Comparison of ENCODE assay signal across 8 cellular contexts in the genomic region with DNA sequence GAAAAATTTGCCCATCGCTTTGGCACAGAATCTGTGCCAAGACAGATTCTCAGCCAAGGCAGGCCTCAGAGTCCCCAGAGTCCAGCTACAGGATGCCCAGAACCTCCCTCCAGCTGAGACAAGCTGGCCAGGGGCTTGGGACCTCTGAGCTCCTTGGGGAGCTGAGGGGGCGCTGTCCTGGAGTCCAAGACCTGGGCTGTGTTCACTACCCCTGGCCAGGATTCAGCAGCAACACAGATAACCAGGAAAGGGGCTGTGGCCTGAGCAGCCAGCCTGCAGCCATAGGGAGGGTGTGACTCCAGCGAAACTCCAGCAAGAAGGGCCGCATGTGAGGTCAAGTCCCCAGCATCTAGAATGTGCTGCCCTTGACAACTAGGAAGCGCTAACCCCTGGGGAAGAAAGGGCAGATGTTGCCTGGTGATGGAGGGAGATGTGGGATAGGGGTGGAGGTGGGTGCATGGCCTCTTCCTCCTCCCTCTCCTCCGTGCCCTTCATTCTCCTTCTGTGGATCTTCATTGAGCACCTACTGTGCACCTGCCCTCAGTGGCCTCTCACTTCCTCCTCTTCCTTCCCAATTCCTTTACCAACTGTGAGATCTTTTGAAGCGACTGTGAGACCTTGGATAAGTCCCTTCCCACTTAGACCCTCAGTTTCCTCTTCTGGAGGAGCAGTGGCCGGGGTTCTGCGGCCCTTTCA. TPM values are rescaled to one million over a fixed set of nuclear protein-coding genes. Genes with fewer than 3 reads are reported as not detected.
DNase-seq lines count a peak whose midpoint lies in the region; ATAC-seq and TF ChIP-seq lines count a peak whose summit lies in the region.

No MANE protein-coding gene starts in this region.

- TF ChIP-seq CTCF in upper lobe of right lung (IDR thresholded peaks at IDR 0.05) = no peak

- DNase-seq in activated naive CD4-positive, alpha-beta T cell treated with Interleukin-2 at 50 U/mL for 16 hours = no peak
- no peak for DNase-seq in central memory CD8-positive, alpha-beta T cell (ENCODE audit: low spot score in 2 of 2)
- DNase-seq in naive B cell (no peak), upper lobe of right lung (peak; percentile 65), iPS-NIHi11 (ENCODE audit: low spot score) (no peak), NOMO-1 treated with dmso at 0.1 percent for 144 hours (lab: John Stamatoyannopoulos, UW; ENCODE audit: unreplicated experiment) (no peak)

- intact Hi-C loops in upper lobe of right lung (cut with DNase I) = no loop called here

- H3K27me3 Mint-ChIP-seq in activated naive CD4-positive, alpha-beta T cell treated with anti-CD3 and anti-CD28 coated beads, Interleukin-2, amount 50 U/mL, for 24 hours = no peaks in the 10 kb centered on the region
- H3K27me3 Mint-ChIP-seq in central memory CD8-positive, alpha-beta T cell = no peaks in the 10 kb centered on the region
- no peaks in the 10 kb centered on the region for H3K27me3 Mint-ChIP-seq in naive B cell

- H3K4me3 ChIP-seq in upper lobe of right lung = peak overlapping the region; percentile 61

- ATAC-seq in central memory CD8-positive, alpha-beta T cell (replicated peaks; ENCODE audit: extremely low read depth, poor library complexity, severe bottlenecking) = no peak
- no peak for ATAC-seq in naive B cell (ENCODE audit: low read depth in 2 of 2)
- no peak for ATAC-seq in upper lobe of right lung
- no peak for ATAC-seq in GM19397 (IDR thresholded peaks at IDR 0.05; ENCODE audit: unreplicated experiment)

- H3K27ac Mint-ChIP-seq in activated naive CD4-positive, alpha-beta T cell treated with anti-CD3 and anti-CD28 coated beads, Interleukin-2, amount 50 U/mL, for 24 hours = peak overlapping the region; percentile 97
- peak overlapping the region; percentile 32 for H3K27ac Mint-ChIP-seq in central memory CD8-positive, alpha-beta T cell (ENCODE audit: low read depth)
- peak overlapping the region in 5 of 6 donors; percentile 13 to 85 (median 82) for H3K27ac Mint-ChIP-seq in naive B cell

- peaks cover 58% of the 10 kb centered on the region for H3K4me1 Mint-ChIP-seq in activated naive CD4-positive, alpha-beta T cell treated with anti-CD3 and anti-CD28 coated beads, Interleukin-2, amount 50 U/mL, for 24 hours
- peaks cover 52% of the 10 kb centered on the region for H3K4me1 Mint-ChIP-seq in central memory CD8-positive, alpha-beta T cell
- peaks cover 20 to 44% (median 25%) of the 10 kb centered on the region in 3 donors for H3K4me1 Mint-ChIP-seq in naive B cell

- H3K27me3 ChIP-seq in upper lobe of right lung = no peaks in the 10 kb centered on the region

- H3K36me3 ChIP-seq in upper lobe of right lung = no peaks in the 10 kb centered on the region

- H3K9me3 Mint-ChIP-seq in activated naive CD4-positive, alpha-beta T cell treated with anti-CD3 and anti-CD28 coated beads, Interleukin-2, amount 50 U/mL, for 24 hours = no peaks in the 10 kb centered on the region
- H3K9me3 Mint-ChIP-seq in central memory CD8-positive, alpha-beta T cell = no peaks in the 10 kb centered on the region
- H3K9me3 Mint-ChIP-seq in naive B cell = no peaks in the 10 kb centered on the region

- H3K36me3 Mint-ChIP-seq in activated naive CD4-positive, alpha-beta T cell treated with anti-CD3 and anti-CD28 coated beads, Interleukin-2, amount 50 U/mL, for 24 hours = no peaks in the 10 kb centered on the region
- no peaks in the 10 kb centered on the region for H3K36me3 Mint-ChIP-seq in central memory CD8-positive, alpha-beta T cell (ENCODE audit: insufficient read depth)
- H3K36me3 Mint-ChIP-seq in naive B cell = no peaks in the 10 kb centered on the region

- H3K9me3 ChIP-seq in upper lobe of right lung = no peaks in the 10 kb centered on the region

- H3K4me1 ChIP-seq in upper lobe of right lung = peaks cover 56% of the 10 kb centered on the region

- peak overlapping the region; percentile 85 for H3K4me3 Mint-ChIP-seq in activated naive CD4-positive, alpha-beta T cell treated with anti-CD3 and anti-CD28 coated beads, Interleukin-2, amount 50 U/mL, for 24 hours
- peak overlapping the region; percentile 78 for H3K4me3 Mint-ChIP-seq in central memory CD8-positive, alpha-beta T cell
- H3K4me3 Mint-ChIP-seq in naive B cell = peak overlapping the region in 6 of 8 donors; percentile 44 to 77 (median 74)

- H3K27ac ChIP-seq in upper lobe of right lung = peak overlapping the region; percentile 86

RNA-seq across cellular contexts. Expression of a gene that starts 7.7 kb away (rescaled TPM):
- 10 to 100 TPM; 20.8 to 45.9 (median 28.5) TPM for polyA plus RNA-seq in naive B cell (ENCODE audit: low read depth in 6 of 6)
- 32.8 TPM for total RNA-seq in upper lobe of right lung

RNA-seq across cellular contexts. Expression of a gene that starts 23.7 kb away (rescaled TPM):
- under 1 TPM in 1 of 6 donors, not detected in 5; 0.28 TPM for polyA plus RNA-seq in naive B cell (ENCODE audit: low read depth in 6 of 6)
- total RNA-seq in upper lobe of right lung = 0.29 TPM

Comparison
In these comparisons a context has a peak if more than half of its experiments do, and no peak if none do; other contexts are left out.
1. H3K27ac Mint-ChIP-seq: peak in every context shown above with its lines; median percentile 97 in activated naive CD4-positive, alpha-beta T cell treated with anti-CD3 and anti-CD28 coated beads, Interleukin-2, amount 50 U/mL, for 24 hours; 82 in naive B cell; 32 in central memory CD8-positive, alpha-beta T cell.